9 cellular contexts compared by ENCODE assay signal in genomic region chr10:33412261-33413092, GRCh38.
DNase-seq lines count a peak whose midpoint lies in the region; ATAC-seq and TF ChIP-seq lines count a peak whose summit lies in the region.
"Had no signal": no experiment of that assay in that cellular context is flagged by ENCODE, and none has a peak within 500 bp of the region (broad histone marks: within the 10 kb centered on the region; RNA-seq: fewer than 3 reads in every experiment).

No MANE protein-coding gene starts in this region.

- H2AFZ ChIP-seq in PC-3 (ENCODE audit: low read length): 0 out of 2 replicates have a peak overlapping the region, but pooled peaks have one; percentile 0

- no peaks in the 10 kb centered on the region for H3K36me3 ChIP-seq in PC-3 (ENCODE audit: low read depth, low read length)

- peak overlapping the region; percentile 15 for H3K27ac ChIP-seq in PC-3 (ENCODE audit: low read length)

- H3F3A ChIP-seq in PC-3 (ENCODE audit: low read length, unreplicated experiment): no peaks in the 10 kb centered on the region

- no peak overlapping the region for H3K9ac ChIP-seq in PC-3 (ENCODE audit: low read length)

- CTCF ChIA-PET in PC-3 (lab: Charles Lee): interaction anchor here (0.5 to 0.6 kb wide), 3 partner anchors 630 to 1827 kb away, joined by 3 to 7 read pairs (median 6); no protein-coding TSS in a partner anchor

- no peaks in the 10 kb centered on the region for H3K79me2 ChIP-seq in PC-3 (ENCODE audit: low read length)

- H3K4me2 ChIP-seq in PC-3 (ENCODE audit: low read length): peak overlapping the region; percentile 1; the same call in 1 of the 2 replicates

- H3K9me3 ChIP-seq in PC-3 (ENCODE audit: low read length): no peaks in the 10 kb centered on the region

- H3K9me2 ChIP-seq in PC-3 (replicated peaks; ENCODE audit: low read length): 0 out of 2 replicates have a peak, but pooled peaks cover 8% of the 10 kb centered on the region

- H4K20me1 ChIP-seq in PC-3 (ENCODE audit: low read length): no peaks in the 10 kb centered on the region

- no TSS peak for BruUV-seq in PC-3 (replicated peaks; lab: Mats Ljungman, UMichigan)

- no peak for TF ChIP-seq CTCF in PC-3 (conservative IDR thresholded peaks at IDR 0.05; ENCODE audit: low read depth, low read length)
- no peak for TF ChIP-seq CTCF in retinal pigment epithelial cell (conservative IDR thresholded peaks at IDR 0.05; ENCODE audit: low read depth, low read length)

- H3K4me1 ChIP-seq in PC-3 (ENCODE audit: insufficient read depth, low read length): peaks cover 16% of the 10 kb centered on the region

- peak; percentile 54 for ATAC-seq in PC-3
- no peak for ATAC-seq in GM19455 (IDR thresholded peaks at IDR 0.05; ENCODE audit: unreplicated experiment)

- intact Hi-C loops in PC-3 (cut with micrococcal nuclease): no loop called here

- H3K4me3 ChIP-seq in PC-3 (ENCODE audit: low read length) (no peak overlapping the region), retinal pigment epithelial cell (ENCODE audit: low read length) (no peak overlapping the region)

- DNase-seq in EL (peak; percentile 96), PC-3 (peak; percentile 85), fibroblast of the conjunctiva (ENCODE audit: low read depth) (peak; percentile 71), retinal pigment epithelial cell (ENCODE audit: low read depth) (peak; percentile 32), activated T-cell treated with anti-CD3 and anti-CD28 coated beads for 4 hours (no peak), NCI-H2107 treated with DMSO at 0.1 percent for 48 hours (lab: John Stamatoyannopoulos, UW; ENCODE audit: unreplicated experiment) (no peak), OCI-M1 (lab: John Stamatoyannopoulos, UW) (no peak)
- DNase-seq: KG1 had no signal

- H3K27me3 ChIP-seq in PC-3 (ENCODE audit: low read length): no peaks in the 10 kb centered on the region

- POLR2A ChIA-PET in PC-3 (lab: Charles Lee; ENCODE audit: unreplicated experiment): interaction anchor here (0.6 kb wide), 2 partner anchors 78 to 827 kb away, joined by 6 to 9 read pairs; partner anchors contain the start of gene NRP1

Comparison
In these comparisons a context has a peak if more than half of its experiments do, and no peak if none do; other contexts are left out.
1. DNase-seq: peak in EL (single experiment), PC-3 (single experiment), fibroblast of the conjunctiva (single experiment) and retinal pigment epithelial cell (single experiment); none in activated T-cell treated with anti-CD3 and anti-CD28 coated beads for 4 hours (single experiment), NCI-H2107 treated with DMSO at 0.1 percent for 48 hours (single experiment) and OCI-M1 (single experiment).